14 cellular contexts compared by ENCODE assay signal in the genomic region with DNA sequence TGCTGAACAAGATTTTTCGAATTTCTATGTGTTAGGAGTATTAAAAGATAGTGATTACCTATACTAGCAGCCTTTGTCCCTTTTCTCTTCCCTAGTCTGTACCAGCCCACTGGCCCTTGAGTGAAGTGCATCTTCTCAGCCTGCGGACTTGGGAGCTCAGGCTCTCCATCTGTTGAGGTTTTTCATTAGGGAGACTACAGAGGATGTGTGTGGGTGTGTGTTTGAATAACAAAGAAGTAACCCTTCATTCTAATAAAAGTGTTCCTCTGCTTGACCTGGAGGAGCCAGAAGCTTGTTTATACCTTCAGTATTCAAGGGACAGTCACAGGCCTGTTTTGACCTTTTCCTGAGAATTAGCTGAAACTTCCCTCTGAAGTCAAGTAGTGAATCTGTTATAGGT. TPM values are rescaled to one million over a fixed set of nuclear protein-coding genes. Genes with fewer than 3 reads are reported as not detected.
DNase-seq lines count a peak whose midpoint lies in the region; TF ChIP-seq lines count a peak whose summit lies in the region.
"Had no signal": no experiment of that assay in that cellular context is flagged by ENCODE, and none has a peak within 500 bp of the region (broad histone marks: within the 10 kb centered on the region; RNA-seq: fewer than 3 reads in every experiment).

No MANE protein-coding gene starts in this region.

- H3K4me3 ChIP-seq in A673 (ENCODE audit: low read depth, low read length, poor library complexity, severe bottlenecking) (no peak overlapping the region), dorsolateral prefrontal cortex (no peak overlapping the region)

- POLR2A ChIA-PET in A673 (lab: Charles Lee; ENCODE audit: low non-redundant PET) = no interaction called here

- H3K27ac ChIP-seq in A673 (ENCODE audit: low read depth, low read length, poor library complexity, severe bottlenecking) = no peak overlapping the region
- peak overlapping the region in 34 of 59 donors; percentile 18 to 95 (median 88) for H3K27ac ChIP-seq in dorsolateral prefrontal cortex
- H3K27ac ChIP-seq: C4-2B had no signal

- H3K4me1 Mint-ChIP-seq in neural crest cell = peaks cover 37% of the 10 kb centered on the region

- H3K27me3 Mint-ChIP-seq in neural crest cell (ENCODE audit: low read depth) = peaks cover 100% of the 10 kb centered on the region

- H3K4me1 ChIP-seq in A673 (ENCODE audit: insufficient read depth, low read length, poor library complexity, severe bottlenecking) = peaks cover 37% of the 10 kb centered on the region

- H3K36me3 Mint-ChIP-seq in neural crest cell (ENCODE audit: low read depth) = no peaks in the 10 kb centered on the region

- in situ Hi-C loops in GM13976 (cut with MboI; ENCODE audit: low sequenced_read_pairs, unreplicated experiment) = no loop called here

- peak overlapping the region; percentile 84 for H3K4me3 Mint-ChIP-seq in neural crest cell

- TF ChIP-seq CTCF in A673 (conservative IDR thresholded peaks at IDR 0.05; ENCODE audit: low read depth, low read length) (no peak), GM13976 (IDR thresholded peaks at IDR 0.05; ENCODE audit: borderline replicate concordance, control extremely low read depth, extremely low read depth, insufficient read depth, missing control alignments) (no peak), dorsolateral prefrontal cortex (IDR thresholded peaks at IDR 0.05 in 54 of 56, conservative IDR thresholded peaks at IDR 0.05 in 2 of 56; ENCODE audit: low read depth in 1 of 56, partially characterized antibody in 56 of 56) (no peak), neural crest cell (conservative IDR thresholded peaks at IDR 0.05) (no peak), GM10266 (IDR thresholded peaks at IDR 0.05; ENCODE audit: control insufficient read depth, insufficient read depth, low read depth, missing control alignments) (no peak)

- CTCF ChIA-PET in A673 (lab: Charles Lee) = interaction anchor here (0.6 kb wide), 1 partner anchor 1192 kb away, joined by 3 read pairs; no protein-coding TSS in a partner anchor

- no TSS peak for BruUV-seq in A673 (replicated peaks; lab: Mats Ljungman, UMichigan)

- H3K27me3 ChIP-seq in A673 (replicated peaks; ENCODE audit: insufficient read depth, low read depth, low read length, poor library complexity) = no peaks in the 10 kb centered on the region
- H3K27me3 ChIP-seq in dorsolateral prefrontal cortex = peaks cover 18 to 100% (median 93%) of the 10 kb centered on the region in 45 donors

- DNase-seq in A673 (ENCODE audit: low spot score) (peak; percentile 47), GM13976 (ENCODE audit: low spot score) (peak; percentile 12), dorsolateral prefrontal cortex (no peak), neural crest cell (ENCODE audit: low read depth, low spot score) (no peak), NCI-H1417 treated with DMSO at 0.1 percent for 48 hours (lab: John Stamatoyannopoulos, UW) (no peak), activated gamma-delta T cell treated with Interleukin-2 at 50 U/mL for 16 hours (no peak), GM10266 (ENCODE audit: extremely low spot score) (no peak)
- DNase-seq: DMS153, HCEC 1CT, NCI-H2081, NCI-H2227 treated with DMSO at 0.1 percent for 48 hours, NCI-H774, SW 1271 had no signal

- no peaks in the 10 kb centered on the region for H3K9me3 Mint-ChIP-seq in neural crest cell

- H3K27ac Mint-ChIP-seq in neural crest cell (ENCODE audit: unreplicated experiment) = no peak overlapping the region

- intact Hi-C loops in A673 (cut with micrococcal nuclease; ENCODE audit: unreplicated experiment) (no loop called here), dorsolateral prefrontal cortex (cut with DNase I) (loop anchor here in 1 of 2 donors (5.0 to 10.0 kb wide), 2 partner anchors 66 to 279 kb away; no protein-coding TSS in a partner anchor)

- no peaks in the 10 kb centered on the region for H3K9me3 ChIP-seq in A673 (ENCODE audit: low read depth, low read length, poor library complexity, severe bottlenecking)

- H3K36me3 ChIP-seq in A673 (ENCODE audit: insufficient read depth, low read length, poor library complexity, severe bottlenecking) = no peaks in the 10 kb centered on the region

RNA-seq across cellular contexts. Expression of gene HOXD1, which starts 12.2 kb away (rescaled TPM):
- total RNA-seq in A673 (2021) = not detected in 2 replicates
- total RNA-seq in dorsolateral prefrontal cortex = 1 to 10 TPM in 81 of 120 experiments, under 1 TPM in 32, not detected in 7; 0.23 to 9.3 (median 1.6) TPM
- total RNA-seq in neural crest cell = not detected in 2 replicates

RNA-seq across cellular contexts. Expression of gene HOXD3, which starts 19.1 kb away (rescaled TPM):
- 41.3 and 53.0 TPM in 2 replicates for total RNA-seq in A673 (2021)
- 1 to 10 TPM in 1 of 120 experiments, under 1 TPM in 43, not detected in 76; 0.19 to 1.1 (median 0.33) TPM for total RNA-seq in dorsolateral prefrontal cortex
- total RNA-seq in neural crest cell = 1.5 and 1.9 TPM in 2 replicates

RNA-seq across cellular contexts. Expression of gene HOXD4, which starts 24.9 kb away (rescaled TPM):
- total RNA-seq in A673 (2021) = 30.8 and 34.3 TPM in 2 replicates
- not detected for total RNA-seq in dorsolateral prefrontal cortex
- 1.3 TPM in 2 replicates for total RNA-seq in neural crest cell

RNA-seq across cellular contexts. Expression of gene HOXD8, which starts 46.7 kb away (rescaled TPM):
- 56.8 and 61.9 TPM in 2 replicates for total RNA-seq in A673 (2021)
- total RNA-seq in dorsolateral prefrontal cortex = not detected
- not detected in 2 replicates for total RNA-seq in neural crest cell

RNA-seq across cellular contexts. Expression of gene HOXD9, which starts 53.7 kb away (rescaled TPM):
- total RNA-seq in A673 (2021) (63.0 and 64.9 TPM in 2 replicates), dorsolateral prefrontal cortex (under 1 TPM in 1 of 120 experiments, not detected in 119; 0.23 TPM), neural crest cell (not detected in 2 replicates)

Comparison
In these comparisons a context has a peak if more than half of its experiments do, and no peak if none do; other contexts are left out.
1. DNase-seq: peak in A673 (single experiment) and GM13976 (single experiment); none in dorsolateral prefrontal cortex (0 of 10), neural crest cell (single experiment), NCI-H1417 treated with DMSO at 0.1 percent for 48 hours (single experiment), activated gamma-delta T cell treated with Interleukin-2 at 50 U/mL for 16 hours (single experiment) and GM10266 (single experiment).
2. RNA of gene HOXD3, which starts 19.1 kb away (total RNA-seq): 41.3 to 53.0 TPM in A673; 1.5 to 1.9 TPM in neural crest cell and 0.19 to 1.1 TPM in dorsolateral prefrontal cortex; every median in the first group is over 10 times any median in the second.
3. RNA of gene HOXD4, which starts 24.9 kb away (total RNA-seq): 30.8 to 34.3 TPM in A673; 1.3 TPM in neural crest cell and not detected in dorsolateral prefrontal cortex; every median in the first group is over 10 times any median in the second.